In genomic region chr22:43681724-43682360, GRCh38 we compare ENCODE assay signal across 27 cellular contexts.
"Had no signal": no experiment of that assay in that cellular context is flagged by ENCODE, and none has a peak within 500 bp of the region (broad histone marks: within the 10 kb centered on the region; RNA-seq: fewer than 3 reads in every experiment).

No MANE protein-coding gene starts in this region.

- DNase-seq: activated CD4-positive, alpha-beta memory T cell treated with anti-CD3 and anti-CD28 coated beads, Interleukin-2, amount 10 ng/mL, durations not matched to agents 7 days and 5 days; activated CD4-positive, alpha-beta T cell treated with anti-CD3 and anti-CD28 coated beads for 48 hours; activated CD8-positive, alpha-beta memory T cell treated with anti-CD3 and anti-CD28 coated beads, Interleukin-2, amount 50 U/mL, for 48 hours; activated naive CD8-positive, alpha-beta T cell treated with anti-CD3 and anti-CD28 coated beads, Interleukin-2, amount 50 U/mL, for 24 hours; activated T-cell treated with anti-CD3 and anti-CD28 coated beads, Interleukin-2, amount 50 U/mL, for 4 hours; effector CD8-positive, alpha-beta T cell; gastrocnemius medialis; kidney glomerular epithelial cell; left ventricle myocardium inferior; naive B cell; nephron progenitor cell; ovary; right lobe of liver; stimulated activated CD4-positive, alpha-beta T cell treated with anti-CD3 and anti-CD28 coated beads, Interleukin-4, amount 100 ng/mL, for 1 hour; stimulated activated naive CD8-positive, alpha-beta T cell treated with anti-CD3 and anti-CD28 coated beads, Interleukin-15, Interleukin-2, amounts not matched to agents 100 U/mL and 50 U/mL, for 24 hours; T-helper 1 cell; testis; transverse colon had no signal

- H3K27ac ChIP-seq: gastrocnemius medialis, hepatocyte, left ventricle myocardium inferior, ovary, right lobe of liver, testis, transverse colon had no signal

- H3K4me2 ChIP-seq: hepatocyte had no signal

- H3K9me3 ChIP-seq: gastrocnemius medialis, ovary, right lobe of liver, testis, transverse colon had no signal

- H3K79me2 ChIP-seq: hepatocyte had no signal

- H2AFZ ChIP-seq: hepatocyte had no signal

- H3K27me3 ChIP-seq: gastrocnemius medialis, hepatocyte, ovary, right lobe of liver, testis, transverse colon had no signal

- H3K9me3 Mint-ChIP-seq: activated CD4-positive, alpha-beta memory T cell treated with anti-CD3 and anti-CD28 coated beads, Interleukin-2, amount 10 ng/mL, durations not matched to agents 7 days and 5 days; activated T-helper 2 cell treated with anti-CD3 and anti-CD28 coated beads, Interferon-gamma antibody, Interleukin-2, Interleukin-4, amounts not matched to agents 10 μg/mL and 5 μg/mL and 100 μg/mL, durations not matched to agents 14 hours and 24 hours and 36 hours; T-helper 2 cell treated with Interferon-gamma antibody and Interleukin-4, amounts not matched to agents 5 μg/mL and 100 μg/mL, for 36 hours had no signal

- H3K36me3 Mint-ChIP-seq: activated naive CD4-positive, alpha-beta T cell treated with anti-CD3 and anti-CD28 coated beads, Interleukin-2, amount 50 U/mL, for 24 hours; naive B cell had no signal

- ATAC-seq: activated CD4-positive, CD25-positive, alpha-beta regulatory T cell treated with anti-CD3 and anti-CD28 coated beads, Interleukin-2, amount 50 U/mL, for 24 hours; activated naive CD8-positive, alpha-beta T cell treated with anti-CD3 and anti-CD28 coated beads, Interleukin-2, amount 50 U/mL, for 24 hours; activated T-cell treated with anti-CD3 and anti-CD28 coated beads, Interleukin-2, amount 50 U/mL, for 4 hours; gastrocnemius medialis; right lobe of liver; stimulated activated naive CD8-positive, alpha-beta T cell treated with anti-CD3 and anti-CD28 coated beads, Interleukin-15, Interleukin-2, amounts not matched to agents 100 U/mL and 50 U/mL, for 24 hours had no signal

- H3K27ac Mint-ChIP-seq: activated CD4-positive, alpha-beta memory T cell treated with anti-CD3 and anti-CD28 coated beads, Interleukin-2, amount 10 ng/mL, durations not matched to agents 7 days and 5 days; activated naive CD4-positive, alpha-beta T cell treated with anti-CD3 and anti-CD28 coated beads, Interleukin-2, amount 50 U/mL, for 24 hours; activated naive CD8-positive, alpha-beta T cell treated with anti-CD3 and anti-CD28 coated beads, Interleukin-2, amount 50 U/mL, for 24 hours; activated T-helper 2 cell treated with anti-CD3 and anti-CD28 coated beads, Interferon-gamma antibody, Interleukin-2, Interleukin-4, amounts not matched to agents 10 μg/mL and 5 μg/mL and 100 μg/mL, durations not matched to agents 14 hours and 24 hours and 36 hours; naive B cell; nephron progenitor cell; progenitor cell of endocrine pancreas; T-helper 2 cell treated with Interferon-gamma antibody and Interleukin-4, amounts not matched to agents 5 μg/mL and 100 μg/mL, for 36 hours had no signal

- H3K4me3 ChIP-seq: gastrocnemius medialis, hepatocyte, left ventricle myocardium inferior, lung, ovary, right lobe of liver, testis, transverse colon had no signal

- H3K4me1 Mint-ChIP-seq: activated CD4-positive, alpha-beta memory T cell treated with anti-CD3 and anti-CD28 coated beads, Interleukin-2, amount 10 ng/mL, durations not matched to agents 7 days and 5 days; activated naive CD4-positive, alpha-beta T cell treated with anti-CD3 and anti-CD28 coated beads, Interleukin-2, amount 50 U/mL, for 24 hours; activated naive CD8-positive, alpha-beta T cell treated with anti-CD3 and anti-CD28 coated beads, Interleukin-2, amount 50 U/mL, for 24 hours; naive B cell had no signal

- FAIRE-seq: colon, endometrium had no signal

- H3K27me3 Mint-ChIP-seq: progenitor cell of endocrine pancreas had no signal

- H3K4me3 Mint-ChIP-seq: activated CD4-positive, alpha-beta memory T cell treated with anti-CD3 and anti-CD28 coated beads, Interleukin-2, amount 10 ng/mL, durations not matched to agents 7 days and 5 days; activated naive CD4-positive, alpha-beta T cell treated with anti-CD3 and anti-CD28 coated beads, Interleukin-2, amount 50 U/mL, for 24 hours; activated naive CD8-positive, alpha-beta T cell treated with anti-CD3 and anti-CD28 coated beads, Interleukin-2, amount 50 U/mL, for 24 hours; activated T-cell treated with anti-CD3 and anti-CD28 coated beads, Interleukin-2, amount 50 U/mL, for 4 hours; naive B cell; nephron progenitor cell; T-helper 2 cell treated with Interferon-gamma antibody and Interleukin-4, amounts not matched to agents 5 μg/mL and 100 μg/mL, for 36 hours had no signal

- H3K4me1 ChIP-seq: gastrocnemius medialis, left ventricle myocardium inferior, right lobe of liver, testis, transverse colon had no signal

- H3K36me3 ChIP-seq: gastrocnemius medialis, left ventricle myocardium inferior, ovary, right lobe of liver, transverse colon had no signal
